Comparison of ENCODE assay signal across 12 cellular contexts in genomic region chr12:15928345-15928744, GRCh38. TPM values are rescaled to one million over a fixed set of nuclear protein-coding genes. Genes with fewer than 3 reads are reported as not detected.
DNase-seq lines count a peak whose midpoint lies in the region; ATAC-seq, FAIRE-seq and TF ChIP-seq lines count a peak whose summit lies in the region.
"Had no signal": no experiment of that assay in that cellular context is flagged by ENCODE, and none has a peak within 500 bp of the region (broad histone marks: within the 10 kb centered on the region; RNA-seq: fewer than 3 reads in every experiment).

No MANE protein-coding gene starts in this region.

- H3K27ac ChIP-seq in A549: no peak overlapping the region
- no peak overlapping the region for H3K27ac ChIP-seq in transverse colon
- H3K27ac ChIP-seq: testis had no signal

- TF ChIP-seq POLR2A in A549 (IDR thresholded peaks at IDR 0.05; ENCODE audit: low read length) (no peak), transverse colon (IDR thresholded peaks at IDR 0.05) (no peak)

- intact Hi-C loops in transverse colon (cut with DNase I; ENCODE audit: low total_unique reads): no loop called here

- CTCF ChIA-PET in A549 (lab: Yijun Ruan, JAX): interaction anchor here (1.1 kb wide), 1 partner anchor 26 kb away, joined by 3 read pairs; no protein-coding TSS in a partner anchor

- H3K4me3 ChIP-seq in A549: no peak overlapping the region
- H3K4me3 ChIP-seq in astrocyte of the cerebellum (ENCODE audit: low read depth, low read length): no peak overlapping the region
- H3K4me3 ChIP-seq in transverse colon: no peak overlapping the region
- H3K4me3 ChIP-seq: testis had no signal

- TF ChIP-seq RAD21 in A549 (conservative IDR thresholded peaks at IDR 0.05 in 1 of 2, IDR thresholded peaks at IDR 0.05 in 1 of 2): no peak

- in situ Hi-C loops in astrocyte of the cerebellum (cut with HindIII; ENCODE audit: low sequenced_read_pairs) (loop anchor here (5.0 kb wide), 1 partner anchor 54 kb away; no protein-coding TSS in a partner anchor), transverse colon (cut with MboI; ENCODE audit: low pct_ligation_motif_present in 1 of 4, low pct_unique_long_range_greater_than_20kb in 1 of 4, low sequenced_read_pairs in 3 of 4) (no loop called here)

- H3K27me3 ChIP-seq in transverse colon: no peaks in the 10 kb centered on the region
- H3K27me3 ChIP-seq: testis had no signal

- H3K9me3 ChIP-seq in A549 (no peaks in the 10 kb centered on the region), transverse colon (no peaks in the 10 kb centered on the region)
- H3K9me3 ChIP-seq: testis had no signal

- H3K4me1 ChIP-seq in A549 (peaks cover 20% of the 10 kb centered on the region), transverse colon (peaks cover 0 to 7% (median 0%) of the 10 kb centered on the region in 4 donors)
- H3K4me1 ChIP-seq: testis had no signal

- TF ChIP-seq CTCF in A549 (IDR thresholded peaks at IDR 0.05) (no peak), astrocyte of the cerebellum (IDR thresholded peaks at IDR 0.05; ENCODE audit: low read depth, low read length, missing control alignments) (no peak), transverse colon (IDR thresholded peaks at IDR 0.05) (no peak)

- ATAC-seq in A549 (peak; percentile 74 to 81; a peak in 5 of 6 replicates), HG02610 (IDR thresholded peaks at IDR 0.05; ENCODE audit: unreplicated experiment) (peak; percentile 36)
- ATAC-seq: activated CD8-positive, alpha-beta memory T cell treated with anti-CD3 and anti-CD28 coated beads, Interleukin-2, amount 10 ng/mL, durations not matched to agents 7 days and 5 days had no signal

- FAIRE-seq in A549 (lab: Jason Lieb, UNC): peak; percentile 63

- 5% methylated on average over 2 of the region's 2 CpGs for WGBS in A549 (ENCODE audit: missing lambda C conversion rate)
- WGBS in transverse colon (ENCODE audit: low coverage in 1 of 2), 2 donors: 59 to 69% methylated on average over 2 of the region's 2 CpGs

- TF ChIP-seq EP300 in A549 (IDR thresholded peaks at IDR 0.05): no peak
- TF ChIP-seq EP300 in transverse colon (IDR thresholded peaks at IDR 0.05; ENCODE audit: low read depth): no peak

- peak overlapping the region; percentile 31; the same call in 2 of the 3 replicates for H3K4me2 ChIP-seq in A549

- H3K36me3 ChIP-seq in transverse colon: no peaks in the 10 kb centered on the region

- DNase-seq in A549 (ENCODE audit: low read depth in 1 of 2, low spot score in 1 of 2) (peak in 1 of 2 experiments; percentile 42), astrocyte of the cerebellum (ENCODE audit: low read depth) (peak; percentile 19), iris pigment epithelial cell (ENCODE audit: low read depth) (peak; percentile 96), transverse colon (no peak), T-helper 1 cell (no peak), GM19238 (ENCODE audit: insufficient read length, low spot score) (no peak), cortex of kidney (lab: John Stamatoyannopoulos, UW) (no peak)
- DNase-seq: activated CD8-positive, alpha-beta memory T cell treated with anti-CD3 and anti-CD28 coated beads, Interleukin-2, amount 10 ng/mL, durations not matched to agents 7 days and 5 days; NCI-H446 treated with DMSO at 0.1 percent for 48 hours; stimulated activated CD4-positive, alpha-beta T cell treated with anti-CD3 and anti-CD28 coated beads, Interleukin-4, amount 100 ng/mL, for 24 hours had no signal

- POLR2A ChIA-PET in A549 (lab: Yijun Ruan, JAX): no interaction called here

TF ChIP-seq in A549, 52 proteins besides CTCF, POLR2A, EP300 and RAD21:
- TF ChIP-seq TP53 (CRISPR knock-in tag; IDR thresholded peaks at IDR 0.05) (no peak), NR3C1 (IDR thresholded peaks at IDR 0.05) (no peak), ESRRA (IDR thresholded peaks at IDR 0.05; ENCODE audit: borderline replicate concordance, low read length) (no peak), FOSL2 (IDR thresholded peaks at IDR 0.05) (no peak), FOSL2 (CRISPR knock-in tag; IDR thresholded peaks at IDR 0.05) (no peak)
TF ChIP-seq in A549: peak in this region for 0.

RNA-seq across cellular contexts. Expression of gene DERA, which starts 17.2 kb away (rescaled TPM):
- 50.5 and 65.0 TPM in 2 replicates for polyA plus RNA-seq in A549 (2011; rRNA removed)
- 22.5 and 26.4 TPM in 2 replicates for polyA plus RNA-seq in A549 (2012; cell fraction: cytosol; rRNA removed)
- polyA plus RNA-seq in A549 (2012; cell fraction: nucleus; rRNA removed): 8.0 and 15.7 TPM in 2 replicates
- 45.2 to 49.4 TPM (median 45.3 TPM) in 3 replicates for polyA plus RNA-seq in A549 (2017; fragmentation: RNase III; extraction: RNeasy Plus Mini Kit Qiagen cat#74134 plus additional on column Dnase treatment)
- 23.4 and 31.0 TPM in 2 replicates for polyA minus RNA-seq in A549 (2011; rRNA and poly(A)+ RNA removed)
- 100 to 1,000 TPM in 1 of 4 donors, 10 to 100 TPM in 2, 1 to 10 TPM in 1; 9.2 to 112 (median 69.9) TPM for total RNA-seq in transverse colon

RNA-seq across cellular contexts. Expression of gene STRAP, which starts 46.2 kb away (rescaled TPM):
- polyA plus RNA-seq in A549 (2011; rRNA removed): 209 and 300 TPM in 2 replicates
- polyA plus RNA-seq in A549 (2012; cell fraction: cytosol; rRNA removed): 126 and 144 TPM in 2 replicates
- polyA plus RNA-seq in A549 (2012; cell fraction: nucleus; rRNA removed): 83.6 and 103 TPM in 2 replicates
- 191 to 209 TPM (median 201 TPM) in 3 replicates for polyA plus RNA-seq in A549 (2017; fragmentation: RNase III; extraction: RNeasy Plus Mini Kit Qiagen cat#74134 plus additional on column Dnase treatment)
- polyA minus RNA-seq in A549 (2011; rRNA and poly(A)+ RNA removed): 175 and 188 TPM in 2 replicates
- total RNA-seq in transverse colon: 10 to 100 TPM; 39.3 to 78.6 (median 48.6) TPM

Comparison
In these comparisons a context has a peak if more than half of its experiments do, and no peak if none do; other contexts are left out.
1. DNase-seq: peak in astrocyte of the cerebellum (single experiment) and iris pigment epithelial cell (single experiment); none in transverse colon (single experiment), T-helper 1 cell (0 of 5), GM19238 (single experiment) and cortex of kidney (single experiment).